Comparison of ENCODE assay signal across 11 cellular contexts in genomic region chr19:56091751-56092546, GRCh38. TPM values are rescaled to one million over a fixed set of nuclear protein-coding genes. Genes with fewer than 3 reads are reported as not detected.
A peak's percentile ranks its signal among the peaks of the same experiment; 100 is the strongest.
DNase-seq lines count a peak whose midpoint lies in the region; TF ChIP-seq lines count a peak whose summit lies in the region.
"Had no signal": no experiment of that assay in that cellular context is flagged by ENCODE, and none has a peak within 500 bp of the region (broad histone marks: within the 10 kb centered on the region; RNA-seq: fewer than 3 reads in every experiment).

No MANE protein-coding gene starts in this region.

- H3K4me1 ChIP-seq in H9 (ENCODE audit: insufficient read depth, low read length): no peaks in the 10 kb centered on the region
- H3K4me1 ChIP-seq in neutrophil (ENCODE audit: control insufficient read depth in 1 of 2, insufficient read depth in 1 of 2, low read depth in 1 of 2, low read length in 1 of 2): no peaks in the 10 kb centered on the region

- CTCF ChIA-PET in MCF 10A (lab: Yijun Ruan, JAX): interaction anchor here (0.5 to 2.8 kb wide), 7 partner anchors 13 to 241 kb away, joined by 3 to 17 read pairs (median 4); no protein-coding TSS in a partner anchor

- H3K79me1 ChIP-seq in H9 (ENCODE audit: insufficient read depth, low read depth, low read length, poor library complexity, severe bottlenecking): peaks cover 10% of the 10 kb centered on the region

- H4K8ac ChIP-seq in H9 (replicated peaks; ENCODE audit: insufficient read length, low read depth, low read length): no peak overlapping the region

- no peak overlapping the region for H3K4me3 ChIP-seq in neutrophil (ENCODE audit: low read depth in 1 of 2, low read length in 1 of 2)

- no peak overlapping the region for H2BK15ac ChIP-seq in H9 (ENCODE audit: low read depth, low read length)

- H3K36me3 Mint-ChIP-seq in H9 (ENCODE audit: insufficient read depth in 1 of 3, low read depth in 3 of 3) (peaks cover 38 to 61% (median 56%) of the 10 kb centered on the region in 3 experiments), MCF 10A (ENCODE audit: insufficient read depth, unreplicated experiment) (peaks cover 66% of the 10 kb centered on the region)

- no peak overlapping the region for H2AFZ ChIP-seq in H9 (ENCODE audit: low read length)

- POLR2A ChIA-PET in MCF 10A (lab: Yijun Ruan, JAX): interaction anchor here (0.5 to 2.7 kb wide), 13 partner anchors 10 to 1955 kb away, joined by 3 to 19 read pairs (median 4); partner anchors contain the start of genes ZNF444, ZNF524, ZNF787 and ZSCAN5A

- peaks cover 8 to 12% of the 10 kb centered on the region in 2 experiments; a peak in 3 of 5 replicates for H3K9me3 Mint-ChIP-seq in H9
- H3K9me3 Mint-ChIP-seq in MCF 10A (ENCODE audit: unreplicated experiment): peaks cover 9% of the 10 kb centered on the region

- no peaks in the 10 kb centered on the region for H4K20me1 ChIP-seq in H9 (ENCODE audit: control insufficient read depth, insufficient read depth, insufficient read length)

- no peak for TF ChIP-seq CTCF in H9 (conservative IDR thresholded peaks at IDR 0.05)
- TF ChIP-seq CTCF in MCF 10A (IDR thresholded peaks at IDR 0.05; ENCODE audit: unreplicated experiment): no peak
- TF ChIP-seq CTCF in neutrophil (IDR thresholded peaks at IDR 0.05): no peak

- peaks cover 75% of the 10 kb centered on the region for H3K36me3 ChIP-seq in neutrophil

- H3K9me3 ChIP-seq in H9 (ENCODE audit: control insufficient read depth, low read depth, low read length): no peaks in the 10 kb centered on the region
- no peaks in the 10 kb centered on the region for H3K9me3 ChIP-seq in neutrophil

- in situ Hi-C loops in KBM-7 (cut with MboI; ENCODE audit: low pct_unique_long_range_greater_than_20kb, low sequenced_read_pairs): no loop called here

- DNase-seq in H9: peak; percentile 25
- peak; percentile 88 for DNase-seq in NCI-H2196 (lab: John Stamatoyannopoulos, UW; ENCODE audit: unreplicated experiment)
- DNase-seq in MCF 10A (ENCODE audit: unreplicated experiment): peak; percentile 82
- no peak for DNase-seq in NCI-H82 treated with DMSO at 0.1 percent for 48 hours (lab: John Stamatoyannopoulos, UW; ENCODE audit: unreplicated experiment)
- no peak for DNase-seq in glomerular visceral epithelial cell (ENCODE audit: extremely low spot score)
- no peak for DNase-seq in KBM-7
- no peak for DNase-seq in NCI-H82 (lab: John Stamatoyannopoulos, UW)
- DNase-seq: activated CD8-positive, alpha-beta T cell treated with anti-CD3 and anti-CD28 coated beads for 36 hours; NCI-H226; small intestine had no signal

- H3K18ac ChIP-seq in H9 (ENCODE audit: insufficient read length, low read depth, low read length): no peak overlapping the region

- peak overlapping the region; percentile 26 for H2BK12ac ChIP-seq in H9 (ENCODE audit: insufficient read length, low read depth, low read length)

- no peak overlapping the region for H3K23ac ChIP-seq in H9 (ENCODE audit: insufficient read length, low read depth, low read length)

- H3K4me3 Mint-ChIP-seq in H9 (no peak overlapping the region), MCF 10A (ENCODE audit: unreplicated experiment) (peak overlapping the region; percentile 81)
- H3K4me3 Mint-ChIP-seq: activated CD8-positive, alpha-beta T cell treated with anti-CD3 and anti-CD28 coated beads for 36 hours had no signal

- intact Hi-C loops in MCF 10A (cut with micrococcal nuclease): loop anchor here (2.0 to 10.0 kb wide), 4 partner anchors 29 to 223 kb away; partner anchors contain the start of genes ZNF444, ZNF787 and ZSCAN5A

- H3K27ac Mint-ChIP-seq in H9: peak overlapping the region in 2 of 3 experiments; percentile 63 to 81; a peak in 4 of 7 replicates
- peak overlapping the region; percentile 91 for H3K27ac Mint-ChIP-seq in MCF 10A (ENCODE audit: low read depth, unreplicated experiment)
- H3K27ac Mint-ChIP-seq: activated CD8-positive, alpha-beta T cell treated with anti-CD3 and anti-CD28 coated beads for 36 hours had no signal

- H2BK5ac ChIP-seq in H9 (ENCODE audit: insufficient read length, low read length): no peak overlapping the region

- H3K27ac ChIP-seq in H9 (ENCODE audit: insufficient read length, low read depth, low read length): no peak overlapping the region
- H3K27ac ChIP-seq in neutrophil: peak overlapping the region; percentile 20

- H3K27me3 ChIP-seq in H9 (ENCODE audit: insufficient read depth, low read length) (no peaks in the 10 kb centered on the region), neutrophil (no peaks in the 10 kb centered on the region)

- BruUV-seq in MCF 10A (replicated peaks; lab: Mats Ljungman, UMichigan): no TSS peak

- H3K4ac ChIP-seq in H9 (ENCODE audit: low read depth, low read length): no peak overlapping the region

- no peak overlapping the region for H2AK5ac ChIP-seq in H9 (ENCODE audit: insufficient read length, low read length)

- no peak overlapping the region for H4K5ac ChIP-seq in H9 (ENCODE audit: insufficient read length, low read depth, low read length)

- H3K79me2 ChIP-seq in H9 (ENCODE audit: insufficient read depth, low read length): no peaks in the 10 kb centered on the region; the same call in 1 of the 2 replicates

- no peak overlapping the region for H3K4me2 ChIP-seq in H9 (ENCODE audit: insufficient read depth, insufficient read length, low read length)

- H2BK20ac ChIP-seq in H9 (ENCODE audit: low read depth, low read length, poor library complexity, severe bottlenecking): no peak overlapping the region

- H3K27me3 Mint-ChIP-seq in H9 (ENCODE audit: low read depth) (no peaks in the 10 kb centered on the region), MCF 10A (ENCODE audit: insufficient read depth, unreplicated experiment) (no peaks in the 10 kb centered on the region)
- H3K27me3 Mint-ChIP-seq: activated CD8-positive, alpha-beta T cell treated with anti-CD3 and anti-CD28 coated beads for 36 hours had no signal

- H3K56ac ChIP-seq in H9 (ENCODE audit: insufficient read length, low read depth, low read length): no peak overlapping the region

- H3K4me1 Mint-ChIP-seq in H9: peaks cover 13 to 15% of the 10 kb centered on the region in 2 experiments
- peaks cover 25% of the 10 kb centered on the region for H3K4me1 Mint-ChIP-seq in MCF 10A (ENCODE audit: insufficient read depth, unreplicated experiment)

- no peak overlapping the region for H2BK120ac ChIP-seq in H9 (ENCODE audit: low read depth, low read length, poor library complexity, severe bottlenecking)

- WGBS in H9 (ENCODE audit: extremely low coverage, insufficient read length, low lambda C conversion rate): no CpG with 5 or more reads among the region's 38 CpGs

- H3K9ac ChIP-seq in H9 (ENCODE audit: extremely low read depth, insufficient read length, low read length): peak overlapping the region; percentile 8

- no peaks in the 10 kb centered on the region for H3K23me2 ChIP-seq in H9 (ENCODE audit: insufficient read length, low read depth, low read length, poor library complexity, severe bottlenecking)

- H3T11ph ChIP-seq in H9 (ENCODE audit: low read length): no peak overlapping the region

- peak overlapping the region; percentile 67 for H3K14ac ChIP-seq in H9 (ENCODE audit: insufficient read depth, low read length)

- H4K91ac ChIP-seq in H9 (ENCODE audit: insufficient read length, low read depth, low read length): peak overlapping the region; percentile 3

RNA-seq across cellular contexts. Expression of gene ZNF787, which starts 29.1 kb away (rescaled TPM):
- 54.6 and 55.8 TPM in 2 replicates for total RNA-seq in H9 (2021)
- total RNA-seq in MCF 10A (2022): 58.2 and 68.6 TPM in 2 replicates

RNA-seq across cellular contexts. Expression of gene ZNF444, which starts 49.1 kb away (rescaled TPM):
- total RNA-seq in H9 (2021) (48.8 and 49.7 TPM in 2 replicates), MCF 10A (2022) (26.6 and 28.1 TPM in 2 replicates)

Comparison
In these comparisons a context has a peak if more than half of its experiments do, and no peak if none do; other contexts are left out.
1. DNase-seq: peak in H9 (single experiment), NCI-H2196 (single experiment) and MCF 10A (single experiment); none in NCI-H82 treated with DMSO at 0.1 percent for 48 hours (single experiment), glomerular visceral epithelial cell (single experiment), KBM-7 (single experiment) and NCI-H82 (single experiment).